Comparison of ENCODE assay signal across 1 cellular context in the genomic region with DNA sequence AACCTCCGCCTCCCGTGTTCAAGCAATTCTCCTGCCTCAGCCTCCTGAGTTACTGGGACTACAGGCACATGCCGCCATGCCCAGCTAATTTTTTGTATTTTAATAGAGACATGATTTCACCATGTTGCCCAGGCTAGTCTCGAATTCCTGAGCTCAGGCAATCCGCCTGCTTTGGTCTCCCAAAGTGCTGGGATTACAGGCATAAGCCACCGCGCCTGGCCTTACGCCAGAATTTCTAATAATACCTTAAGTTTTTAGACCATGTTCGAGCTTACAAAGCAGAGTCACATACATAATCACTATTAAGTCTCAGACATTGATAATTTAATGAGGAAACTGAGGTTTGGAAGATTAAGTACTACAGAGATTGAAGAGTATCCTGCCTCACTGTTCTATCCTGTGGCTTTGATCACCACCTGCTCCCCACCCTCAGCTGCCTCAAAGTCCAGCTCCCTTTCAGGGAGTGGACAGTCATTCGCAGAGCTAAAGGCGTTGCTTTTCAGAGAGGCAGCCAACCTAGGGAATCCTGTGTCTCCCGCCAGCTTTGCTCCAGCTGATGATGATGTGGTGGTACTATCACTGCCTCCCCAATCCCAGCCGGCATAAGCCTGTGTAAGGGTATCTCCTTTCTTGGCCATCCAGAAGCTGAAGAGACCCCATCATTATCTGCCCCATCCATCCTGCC.
TF ChIP-seq lines count a peak whose summit lies in the region.

No MANE protein-coding gene starts in this region.

TF ChIP-seq in WTC11, 78 proteins besides CTCF, POLR2A, EP300 and RAD21:
- no peak for TF ChIP-seq NR2C2 (CRISPR knock-in tag; IDR thresholded peaks at IDR 0.05)
